Comparison of ENCODE assay signal across 16 cellular contexts in the genomic region with DNA sequence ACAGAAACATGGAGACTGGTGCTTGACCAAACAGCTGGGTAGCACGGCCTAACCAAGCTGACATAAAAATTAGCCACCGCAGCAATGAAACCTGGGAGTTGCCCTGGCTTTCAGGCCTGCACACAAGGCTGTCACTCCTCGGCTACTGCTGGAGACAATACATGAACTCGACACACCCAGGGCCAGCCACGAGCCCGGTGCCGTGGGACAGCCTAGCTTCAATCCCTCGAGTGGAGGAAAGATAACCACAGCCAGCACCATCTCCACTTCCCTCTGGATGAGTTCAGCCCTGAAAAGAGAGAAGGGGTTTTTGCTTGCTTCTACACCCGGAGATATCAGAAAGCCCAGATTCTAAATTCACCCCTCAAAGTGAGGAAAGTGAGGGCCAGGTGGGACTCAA.
DNase-seq lines count a peak whose midpoint lies in the region; ATAC-seq and TF ChIP-seq lines count a peak whose summit lies in the region.
"Had no signal": no experiment of that assay in that cellular context is flagged by ENCODE, and none has a peak within 500 bp of the region (broad histone marks: within the 10 kb centered on the region; RNA-seq: fewer than 3 reads in every experiment).

No MANE protein-coding gene starts in this region.

- no peaks in the 10 kb centered on the region for H3K9me3 ChIP-seq in OCI-LY1 (ENCODE audit: low read length)
- no peaks in the 10 kb centered on the region for H3K9me3 ChIP-seq in MM.1S (replicated peaks; ENCODE audit: insufficient read depth, low read length)
- no peaks in the 10 kb centered on the region for H3K9me3 ChIP-seq in BE2C
- H3K9me3 ChIP-seq: Caco-2 had no signal

- no peak for TF ChIP-seq CTCF in OCI-LY1 (IDR thresholded peaks at IDR 0.05; ENCODE audit: low read length)
- TF ChIP-seq CTCF in MM.1S (IDR thresholded peaks at IDR 0.05; ENCODE audit: low read length), result no peak
- TF ChIP-seq CTCF in BE2C (IDR thresholded peaks at IDR 0.05; ENCODE audit: low read depth, low read length), result no peak

- H3K27ac Mint-ChIP-seq in IgD-negative memory B cell, result peak overlapping the region in 2 of 3 donors; percentile 9 to 31
- peak overlapping the region; percentile 76 for H3K27ac Mint-ChIP-seq in stimulated activated memory B cell treated with anti-CD40 and anti-IgM and Interleukin-4, amounts not matched to agents 10 μg/mL and 1 μg/mL and 100 μg/mL, for 72 hours
- H3K27ac Mint-ChIP-seq: CD4-positive, alpha-beta T cell; HFFc6 had no signal

- no peaks in the 10 kb centered on the region for H3F3A ChIP-seq in OCI-LY1 (ENCODE audit: insufficient read depth, low read length)
- H3F3A ChIP-seq in MM.1S (ENCODE audit: insufficient read depth, low read length), result no peaks in the 10 kb centered on the region

- H4K20me1 ChIP-seq in OCI-LY1 (ENCODE audit: insufficient read depth, low read length) (no peaks in the 10 kb centered on the region), MM.1S (ENCODE audit: insufficient read depth, low read length) (no peaks in the 10 kb centered on the region)

- H2AFZ ChIP-seq in OCI-LY1 (ENCODE audit: low read length) (no peak overlapping the region), MM.1S (ENCODE audit: low read length) (no peak overlapping the region)

- no peaks in the 10 kb centered on the region for H3K79me2 ChIP-seq in OCI-LY1 (ENCODE audit: insufficient read depth, low read length)
- no peaks in the 10 kb centered on the region for H3K79me2 ChIP-seq in MM.1S (ENCODE audit: low read length)

- H3K27ac ChIP-seq in OCI-LY1 (ENCODE audit: low read depth, low read length, poor library complexity, severe bottlenecking) (peak overlapping the region; percentile 94), MM.1S (ENCODE audit: low read length) (no peak overlapping the region)
- H3K27ac ChIP-seq: C4-2B had no signal

- H3K36me3 Mint-ChIP-seq in IgD-negative memory B cell, result peaks cover 2% of the 10 kb centered on the region
- no peaks in the 10 kb centered on the region for H3K36me3 Mint-ChIP-seq in stimulated activated memory B cell treated with anti-CD40 and anti-IgM and Interleukin-4, amounts not matched to agents 10 μg/mL and 1 μg/mL and 100 μg/mL, for 72 hours

- H3K4me3 Mint-ChIP-seq in IgD-negative memory B cell, result no peak overlapping the region
- no peak overlapping the region for H3K4me3 Mint-ChIP-seq in stimulated activated memory B cell treated with anti-CD40 and anti-IgM and Interleukin-4, amounts not matched to agents 10 μg/mL and 1 μg/mL and 100 μg/mL, for 72 hours
- H3K4me3 Mint-ChIP-seq: CD4-positive, alpha-beta T cell; HFFc6 had no signal

- peak overlapping the region; percentile 47 for H3K4me2 ChIP-seq in OCI-LY1 (ENCODE audit: low read length)
- no peak overlapping the region for H3K4me2 ChIP-seq in MM.1S (ENCODE audit: low read depth, low read length)

- no peak for ATAC-seq in stimulated activated memory B cell treated with anti-CD40 and anti-IgM and Interleukin-4, amounts not matched to agents 10 μg/mL and 1 μg/mL and 100 μg/mL, for 72 hours
- no peak for ATAC-seq in GM21515 (IDR thresholded peaks at IDR 0.05; ENCODE audit: unreplicated experiment)
- ATAC-seq: HCT116 had no signal

- H3K4me1 ChIP-seq in OCI-LY1 (ENCODE audit: insufficient read depth, low read length, severe bottlenecking) (peaks cover 97% of the 10 kb centered on the region), MM.1S (ENCODE audit: low read length) (no peaks in the 10 kb centered on the region), BE2C (no peaks in the 10 kb centered on the region)

- H3K36me3 ChIP-seq in OCI-LY1 (ENCODE audit: insufficient read depth, low read length) (no peaks in the 10 kb centered on the region), MM.1S (replicated peaks; ENCODE audit: insufficient read depth, low read length) (no peaks in the 10 kb centered on the region), BE2C (no peaks in the 10 kb centered on the region)

- peaks cover 22 to 63% (median 41%) of the 10 kb centered on the region in 3 donors for H3K4me1 Mint-ChIP-seq in IgD-negative memory B cell
- peaks cover 60% of the 10 kb centered on the region for H3K4me1 Mint-ChIP-seq in stimulated activated memory B cell treated with anti-CD40 and anti-IgM and Interleukin-4, amounts not matched to agents 10 μg/mL and 1 μg/mL and 100 μg/mL, for 72 hours

- H3K4me3 ChIP-seq in OCI-LY1 (ENCODE audit: low read depth, low read length, poor library complexity, severe bottlenecking), result no peak overlapping the region
- H3K4me3 ChIP-seq in MM.1S (ENCODE audit: low read length), result no peak overlapping the region
- no peak overlapping the region for H3K4me3 ChIP-seq in BE2C (ENCODE audit: low read depth, low read length)

- DNase-seq in islet precursor cell, result peak; percentile 47
- no peak for DNase-seq in MM.1S
- no peak for DNase-seq in BE2C
- DNase-seq: ACHN; Caco-2; CD4-positive, alpha-beta T cell; GOT3; H7; HFFc6; IMR-90 had no signal

- H3K9me3 Mint-ChIP-seq in IgD-negative memory B cell, result no peaks in the 10 kb centered on the region
- no peaks in the 10 kb centered on the region for H3K9me3 Mint-ChIP-seq in stimulated activated memory B cell treated with anti-CD40 and anti-IgM and Interleukin-4, amounts not matched to agents 10 μg/mL and 1 μg/mL and 100 μg/mL, for 72 hours
- H3K9me3 Mint-ChIP-seq: CD4-positive, alpha-beta T cell; HFFc6 had no signal

- no peaks in the 10 kb centered on the region for H3K27me3 ChIP-seq in OCI-LY1 (ENCODE audit: insufficient read depth, low read length)
- H3K27me3 ChIP-seq in MM.1S (replicated peaks; ENCODE audit: insufficient read depth, low read length), result no peaks in the 10 kb centered on the region
- no peaks in the 10 kb centered on the region for H3K27me3 ChIP-seq in BE2C

- H3K9me2 ChIP-seq in OCI-LY1 (ENCODE audit: low read depth, low read length) (no peaks in the 10 kb centered on the region), MM.1S (replicated peaks; ENCODE audit: insufficient read depth, low read length) (no peaks in the 10 kb centered on the region)

- H3K27me3 Mint-ChIP-seq in IgD-negative memory B cell, result peaks cover 2% of the 10 kb centered on the region
- no peaks in the 10 kb centered on the region for H3K27me3 Mint-ChIP-seq in stimulated activated memory B cell treated with anti-CD40 and anti-IgM and Interleukin-4, amounts not matched to agents 10 μg/mL and 1 μg/mL and 100 μg/mL, for 72 hours
- H3K27me3 Mint-ChIP-seq: CD4-positive, alpha-beta T cell had no signal

- H3K9ac ChIP-seq in OCI-LY1 (ENCODE audit: low read length) (peak overlapping the region; percentile 23; the same call in 1 of the 2 replicates), MM.1S (ENCODE audit: low read length) (no peak overlapping the region)
